ENCODE assay signal across 9 cellular contexts in the genomic region with DNA sequence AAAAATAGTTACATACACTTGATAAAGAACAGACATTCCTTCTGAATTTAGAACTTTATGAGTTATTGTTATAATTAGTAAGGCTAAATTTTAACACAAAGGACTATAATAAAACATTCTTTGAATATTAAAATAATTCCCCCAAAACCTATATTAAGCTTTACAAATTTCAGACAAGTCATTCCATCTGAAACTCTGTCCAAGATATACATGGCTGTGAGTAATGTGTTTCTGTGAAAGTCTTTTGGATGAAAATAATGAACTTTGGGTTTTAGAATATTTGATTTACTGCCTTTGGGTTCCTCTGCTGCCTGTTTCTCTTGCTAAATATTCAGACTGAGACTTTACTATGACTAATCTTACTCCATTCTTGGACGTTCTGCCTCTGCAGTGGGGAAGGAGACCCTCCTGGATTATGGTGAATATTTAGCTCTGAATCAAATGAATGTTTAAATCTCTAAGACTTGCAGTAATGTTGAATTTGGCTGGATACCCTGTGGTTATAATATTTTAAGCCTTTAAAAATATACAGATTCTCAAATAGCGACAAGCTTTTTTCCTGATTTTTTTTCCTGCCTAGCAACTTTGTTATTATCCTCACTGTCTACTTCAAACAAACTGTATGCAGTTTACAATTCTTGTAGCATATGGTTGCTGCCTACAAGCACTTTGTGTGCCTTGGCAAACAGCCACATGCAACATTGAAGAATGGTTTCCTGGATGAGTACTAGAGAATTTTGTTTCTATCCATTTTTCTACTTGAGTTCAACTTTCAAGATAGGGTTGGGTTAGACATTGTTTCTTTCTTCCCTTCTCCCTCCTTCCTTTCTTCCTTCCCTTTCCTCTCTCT. TPM values are rescaled to one million over a fixed set of nuclear protein-coding genes. Genes with fewer than 3 reads are reported as not detected.
A peak's percentile ranks its signal among the peaks of the same experiment; 100 is the strongest.
DNase-seq lines count a peak whose midpoint lies in the region; ATAC-seq, FAIRE-seq and TF ChIP-seq lines count a peak whose summit lies in the region.
"Had no signal": no experiment of that assay in that cellular context is flagged by ENCODE, and none has a peak within 500 bp of the region (broad histone marks: within the 10 kb centered on the region; RNA-seq: fewer than 3 reads in every experiment).

No MANE protein-coding gene starts in this region.

- H3K4me3 ChIP-seq in AG10803 (ENCODE audit: low read length) (no peak overlapping the region), Karpas-422 (ENCODE audit: low read length) (no peak overlapping the region), astrocyte (ENCODE audit: insufficient read depth, low read depth, low read length) (no peak overlapping the region), esophagus squamous epithelium (no peak overlapping the region)

- no peaks in the 10 kb centered on the region for H3K9me2 ChIP-seq in Karpas-422 (replicated peaks; ENCODE audit: insufficient read depth, low read length)

- FAIRE-seq in astrocyte (lab: Jason Lieb, UNC): peak; percentile 41

- no peak overlapping the region for H3K4me3 Mint-ChIP-seq in astrocyte (ENCODE audit: unreplicated experiment)
- no peak overlapping the region for H3K4me3 Mint-ChIP-seq in mesothelial cell of epicardium

- H3K27me3 Mint-ChIP-seq in astrocyte (ENCODE audit: low read depth, unreplicated experiment) (peaks cover 2% of the 10 kb centered on the region), mesothelial cell of epicardium (ENCODE audit: low read depth) (no peaks in the 10 kb centered on the region)

- H3K9ac ChIP-seq in Karpas-422 (ENCODE audit: low read length) (no peak overlapping the region), astrocyte (ENCODE audit: low read length) (no peak overlapping the region)

- no peaks in the 10 kb centered on the region for H3K9me3 ChIP-seq in Karpas-422 (ENCODE audit: low read length)
- no peaks in the 10 kb centered on the region for H3K9me3 ChIP-seq in astrocyte (ENCODE audit: insufficient read depth, low read depth, low read length)
- no peaks in the 10 kb centered on the region for H3K9me3 ChIP-seq in esophagus squamous epithelium

- TF ChIP-seq CTCF in AG10803 (conservative IDR thresholded peaks at IDR 0.05; ENCODE audit: low read length): no peak
- TF ChIP-seq CTCF in astrocyte (IDR thresholded peaks at IDR 0.05; ENCODE audit: insufficient read depth, low read depth, low read length): no peak
- no peak for TF ChIP-seq CTCF in mesothelial cell of epicardium (IDR thresholded peaks at IDR 0.05; ENCODE audit: unreplicated experiment)
- no peak for TF ChIP-seq CTCF in esophagus squamous epithelium (IDR thresholded peaks at IDR 0.05)

- H3K9me3 Mint-ChIP-seq in astrocyte (ENCODE audit: unreplicated experiment) (peaks cover 2% of the 10 kb centered on the region), mesothelial cell of epicardium (no peaks in the 10 kb centered on the region)

- WGBS in esophagus squamous epithelium, 2 donors: 11 to 12% methylated on average over 2 of the region's 2 CpGs

- no peak for ATAC-seq in HG03457 (IDR thresholded peaks at IDR 0.05; ENCODE audit: unreplicated experiment)

- peaks cover 4% of the 10 kb centered on the region for H3K4me1 Mint-ChIP-seq in astrocyte (ENCODE audit: low read depth, unreplicated experiment)
- peaks cover 55% of the 10 kb centered on the region for H3K4me1 Mint-ChIP-seq in mesothelial cell of epicardium

- intact Hi-C loops in esophagus squamous epithelium (cut with DNase I): no loop called here

- no peak overlapping the region for H3K27ac Mint-ChIP-seq in astrocyte (ENCODE audit: unreplicated experiment)
- peak overlapping the region; percentile 92 for H3K27ac Mint-ChIP-seq in mesothelial cell of epicardium

- peaks cover 5% of the 10 kb centered on the region; the same call in 1 of the 2 replicates for H3K36me3 ChIP-seq in Karpas-422 (ENCODE audit: insufficient read depth, low read length)
- H3K36me3 ChIP-seq in astrocyte (ENCODE audit: insufficient read depth, low read length): no peaks in the 10 kb centered on the region
- H3K36me3 ChIP-seq in esophagus squamous epithelium: no peaks in the 10 kb centered on the region

- H3K4me2 ChIP-seq in Karpas-422 (ENCODE audit: low read depth, low read length, poor library complexity, severe bottlenecking) (no peak overlapping the region), astrocyte (ENCODE audit: low read length) (peak overlapping the region; percentile 7)

- peak; percentile 78 for DNase-seq in AG10803 (ENCODE audit: low read depth)
- no peak for DNase-seq in Karpas-422
- peak; percentile 88 for DNase-seq in astrocyte (ENCODE audit: low read depth)
- peak in 1 of 2 experiments; percentile 56 for DNase-seq in mesothelial cell of epicardium (ENCODE audit: low spot score in 2 of 2, unreplicated experiment in 2 of 2)
- DNase-seq in NCI-H226: no peak
- no peak for DNase-seq in esophagus squamous epithelium (lab: John Stamatoyannopoulos, UW)
- no peak for DNase-seq in NCI-H2227 (lab: John Stamatoyannopoulos, UW; ENCODE audit: unreplicated experiment)
- DNase-seq: KG1 had no signal

- H4K20me1 ChIP-seq in Karpas-422 (ENCODE audit: insufficient read depth, low read depth, low read length): no peaks in the 10 kb centered on the region
- H4K20me1 ChIP-seq in astrocyte (ENCODE audit: insufficient read depth, low read length): no peaks in the 10 kb centered on the region

- H2AFZ ChIP-seq in Karpas-422 (ENCODE audit: low read length) (no peak overlapping the region), astrocyte (ENCODE audit: low read depth, low read length) (no peak overlapping the region)

- H3K36me3 Mint-ChIP-seq in astrocyte (ENCODE audit: low read depth, unreplicated experiment) (no peaks in the 10 kb centered on the region), mesothelial cell of epicardium (no peaks in the 10 kb centered on the region)

- peaks cover 20% of the 10 kb centered on the region for H3K4me1 ChIP-seq in Karpas-422 (ENCODE audit: low read length)
- H3K4me1 ChIP-seq in astrocyte (ENCODE audit: insufficient read depth, low read length): peaks cover 4% of the 10 kb centered on the region
- peaks cover 0 to 13% (median 7%) of the 10 kb centered on the region in 3 donors for H3K4me1 ChIP-seq in esophagus squamous epithelium

- TF ChIP-seq POLR2A in esophagus squamous epithelium (IDR thresholded peaks at IDR 0.05): no peak

- H3K79me2 ChIP-seq in Karpas-422 (ENCODE audit: low read length) (no peaks in the 10 kb centered on the region), astrocyte (ENCODE audit: insufficient read depth, low read length) (no peaks in the 10 kb centered on the region)

- H3K27me3 ChIP-seq in Karpas-422 (ENCODE audit: low read length) (no peaks in the 10 kb centered on the region), astrocyte (ENCODE audit: insufficient read depth, low read length) (no peaks in the 10 kb centered on the region), esophagus squamous epithelium (no peaks in the 10 kb centered on the region)

- H3K27ac ChIP-seq in Karpas-422 (ENCODE audit: low read length) (peak overlapping the region; percentile 27), astrocyte (ENCODE audit: low read depth, low read length) (no peak overlapping the region), esophagus squamous epithelium (peak overlapping the region in 1 of 4 donors; percentile 22)

RNA-seq across cellular contexts. Expression of a gene that starts 51.4 kb away (rescaled TPM):
- total RNA-seq in Karpas-422 (2014; rRNA removed; shearing (Covaris generic); ENCODE audit: low replicate concordance): 14.6 and 16.3 TPM in 2 replicates
- total RNA-seq in astrocyte (0.57 and 0.58 TPM in 2 replicates), mesothelial cell of epicardium (0.44 to 1.6 TPM (median 0.67 TPM) in 3 replicates), esophagus squamous epithelium (1 to 10 TPM in 1 of 4 donors, under 1 TPM in 3; 0.04 to 1.1 (median 0.24) TPM)

Comparison
In these comparisons a context has a peak if more than half of its experiments do, and no peak if none do; other contexts are left out.
1. DNase-seq: peak in AG10803 (single experiment) and astrocyte (single experiment); none in Karpas-422 (single experiment), NCI-H226 (single experiment), esophagus squamous epithelium (single experiment) and NCI-H2227 (single experiment).